1 cellular context compared by ENCODE assay signal in genomic region chr10:49538381-49539319, GRCh38.
A peak's percentile ranks its signal among the peaks of the same experiment; 100 is the strongest.
TF ChIP-seq lines count a peak whose summit lies in the region.

TSS of gene ERCC6 (minus strand) at chr10:49539121.

TF ChIP-seq in HepG2, 621 proteins besides CTCF, POLR2A, EP300 and RAD21 (continued from another document and continues in another):
- TF ChIP-seq ZNF33B (CRISPR knock-in tag; IDR thresholded peaks at IDR 0.05) (peak; percentile 52; the same call in 1 of the 2 replicates), NONO (IDR thresholded peaks at IDR 0.05) (no peak), NONO (CRISPR knock-in tag; conservative IDR thresholded peaks at IDR 0.05) (peak; percentile 52), HMG20B (CRISPR knock-in tag; conservative IDR thresholded peaks at IDR 0.05) (no peak), PCBP2 (optimal IDR thresholded peaks at IDR 0.05; ENCODE audit: low read depth, low read length, poor library complexity, severe bottlenecking) (no peak), BORCS8-MEF2B (CRISPR knock-in tag; IDR thresholded peaks at IDR 0.05) (peak; percentile 88; the same call in 1 of the 2 replicates), THAP11 (CRISPR knock-in tag; IDR thresholded peaks at IDR 0.05) (no peak; the same call in 1 of the 2 replicates), MXI1 (IDR thresholded peaks at IDR 0.05; ENCODE audit: borderline replicate concordance, low read depth, low read length) (peak; percentile 95; the same call in 2 of the 3 replicates), ZNF737 (CRISPR knock-in tag; IDR thresholded peaks at IDR 0.05; ENCODE audit: borderline replicate concordance) (peak; percentile 32; the same call in 1 of the 2 replicates), TEAD3 (CRISPR knock-in tag; optimal IDR thresholded peaks at IDR 0.05; ENCODE audit: borderline replicate concordance) (peak; percentile 7), ZNF7 (CRISPR knock-in tag; IDR thresholded peaks at IDR 0.05) (no peak), ZNF660 (CRISPR knock-in tag; IDR thresholded peaks at IDR 0.05; ENCODE audit: borderline replicate concordance, low read depth) (no peak), KAT7 (CRISPR knock-in tag; IDR thresholded peaks at IDR 0.05; ENCODE audit: borderline replicate concordance) (0 out of 2 replicates have a peak, but pooled peaks have one; percentile 58), ZNF496 (CRISPR knock-in tag; IDR thresholded peaks at IDR 0.05; ENCODE audit: insufficient replicate concordance) (no peak), ZFX (CRISPR knock-in tag; IDR thresholded peaks at IDR 0.05; ENCODE audit: low read depth) (peak; percentile 94), ZNF460 (CRISPR knock-in tag; IDR thresholded peaks at IDR 0.05; ENCODE audit: borderline replicate concordance) (no peak), BRD4 (CRISPR knock-in tag; IDR thresholded peaks at IDR 0.05) (peak; percentile 56; the same call in 1 of the 2 replicates), NFKBIZ (CRISPR knock-in tag; IDR thresholded peaks at IDR 0.05) (no peak), ZNF383 (CRISPR knock-in tag; IDR thresholded peaks at IDR 0.05; ENCODE audit: borderline replicate concordance) (no peak), BRF2 (CRISPR knock-in tag; IDR thresholded peaks at IDR 0.05) (peak; percentile 77; the same call in 1 of the 2 replicates), AKAP8 (CRISPR knock-in tag; IDR thresholded peaks at IDR 0.05) (no peak), KDM3A (CRISPR knock-in tag; IDR thresholded peaks at IDR 0.05; ENCODE audit: low read depth) (no peak; the same call in 1 of the 2 replicates), ZNF160 (CRISPR knock-in tag; IDR thresholded peaks at IDR 0.05) (0 out of 2 replicates have a peak, but pooled peaks have one; percentile 20), HOXA5 (CRISPR knock-in tag; IDR thresholded peaks at IDR 0.05) (peak; percentile 74; the same call in 1 of the 2 replicates), ZNF589 (CRISPR knock-in tag; conservative IDR thresholded peaks at IDR 0.05) (no peak), ZBED4 (CRISPR knock-in tag; IDR thresholded peaks at IDR 0.05; ENCODE audit: borderline replicate concordance) (no peak; the same call in 1 of the 2 replicates), XBP1 (CRISPR knock-in tag; IDR thresholded peaks at IDR 0.05) (peak; percentile 84), TCF12 (IDR thresholded peaks at IDR 0.05) (no peak), TCF12 (CRISPR knock-in tag; IDR thresholded peaks at IDR 0.05) (peak; percentile 69; the same call in 1 of the 2 replicates), ZEB1 (IDR thresholded peaks at IDR 0.05; ENCODE audit: insufficient replicate concordance, low read depth) (peak; percentile 99), NPAS2 (CRISPR knock-in tag; IDR thresholded peaks at IDR 0.05; ENCODE audit: borderline replicate concordance) (no peak), ZNF570 (CRISPR knock-in tag; IDR thresholded peaks at IDR 0.05; ENCODE audit: borderline replicate concordance) (no peak), ZNF564 (CRISPR knock-in tag; IDR thresholded peaks at IDR 0.05) (peak; percentile 76; the same call in 1 of the 2 replicates), TBX2 (CRISPR knock-in tag; IDR thresholded peaks at IDR 0.05; ENCODE audit: borderline replicate concordance) (peak; percentile 84), ATF7-NPFF (CRISPR knock-in tag; IDR thresholded peaks at IDR 0.05; ENCODE audit: low read depth) (peak; percentile 26; the same call in 1 of the 2 replicates), MED1 (CRISPR knock-in tag; IDR thresholded peaks at IDR 0.05) (peak; percentile 59), ZNF432 (CRISPR knock-in tag; IDR thresholded peaks at IDR 0.05; ENCODE audit: borderline replicate concordance) (no peak), GTF2F1 (IDR thresholded peaks at IDR 0.05; ENCODE audit: low read length) (no peak), ZNF607 (CRISPR knock-in tag; IDR thresholded peaks at IDR 0.05; ENCODE audit: borderline replicate concordance) (peak; percentile 82; the same call in 1 of the 2 replicates), HNRNPUL1 (IDR thresholded peaks at IDR 0.05; ENCODE audit: low read depth, low read length) (no peak), RAD51 (IDR thresholded peaks at IDR 0.05; ENCODE audit: borderline replicate concordance) (peak; percentile 75; the same call in 1 of the 2 replicates), FIP1L1 (IDR thresholded peaks at IDR 0.05; ENCODE audit: borderline replicate concordance, insufficient read depth, low read depth, low read length) (no peak), NFYB (CRISPR knock-in tag; IDR thresholded peaks at IDR 0.05) (no peak), ZNF775 (CRISPR knock-in tag; IDR thresholded peaks at IDR 0.05; ENCODE audit: borderline replicate concordance) (0 out of 2 replicates have a peak, but pooled peaks have one; percentile 3), SIN3A (IDR thresholded peaks at IDR 0.05; ENCODE audit: borderline replicate concordance, low read depth, low read length) (peak; percentile 89; the same call in 1 of the 2 replicates), ARNT2 (CRISPR knock-in tag; IDR thresholded peaks at IDR 0.05; ENCODE audit: low read depth) (peak; percentile 50; the same call in 1 of the 2 replicates), MTA3 (CRISPR knock-in tag; IDR thresholded peaks at IDR 0.05) (no peak), ZNF138 (CRISPR knock-in tag; IDR thresholded peaks at IDR 0.05; ENCODE audit: low read depth) (peak; percentile 92; the same call in 1 of the 2 replicates)
- TF ChIP-seq, protein P1, sequence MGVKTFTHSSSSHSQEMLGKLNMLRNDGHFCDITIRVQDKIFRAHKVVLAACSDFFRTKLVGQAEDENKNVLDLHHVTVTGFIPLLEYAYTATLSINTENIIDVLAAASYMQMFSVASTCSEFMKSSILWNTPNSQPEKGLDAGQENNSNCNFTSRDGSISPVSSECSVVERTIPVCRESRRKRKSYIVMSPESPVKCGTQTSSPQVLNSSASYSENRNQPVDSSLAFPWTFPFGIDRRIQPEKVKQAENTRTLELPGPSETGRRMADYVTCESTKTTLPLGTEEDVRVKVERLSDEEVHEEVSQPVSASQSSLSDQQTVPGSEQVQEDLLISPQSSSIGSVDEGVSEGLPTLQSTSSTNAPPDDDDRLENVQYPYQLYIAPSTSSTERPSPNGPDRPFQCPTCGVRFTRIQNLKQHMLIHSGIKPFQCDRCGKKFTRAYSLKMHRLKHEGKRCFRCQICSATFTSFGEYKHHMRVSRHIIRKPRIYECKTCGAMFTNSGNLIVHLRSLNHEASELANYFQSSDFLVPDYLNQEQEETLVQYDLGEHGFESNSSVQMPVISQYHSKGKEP (CRISPR knock-in tag; IDR thresholded peaks at IDR 0.05), result no peak
- TF ChIP-seq, protein P2, sequence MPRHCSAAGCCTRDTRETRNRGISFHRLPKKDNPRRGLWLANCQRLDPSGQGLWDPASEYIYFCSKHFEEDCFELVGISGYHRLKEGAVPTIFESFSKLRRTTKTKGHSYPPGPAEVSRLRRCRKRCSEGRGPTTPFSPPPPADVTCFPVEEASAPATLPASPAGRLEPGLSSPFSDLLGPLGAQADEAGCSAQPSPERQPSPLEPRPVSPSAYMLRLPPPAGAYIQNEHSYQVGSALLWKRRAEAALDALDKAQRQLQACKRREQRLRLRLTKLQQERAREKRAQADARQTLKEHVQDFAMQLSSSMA (CRISPR knock-in tag; IDR thresholded peaks at IDR 0.05), result peak; percentile 59; the same call in 1 of the 2 replicates
- TF ChIP-seq, protein P3, sequence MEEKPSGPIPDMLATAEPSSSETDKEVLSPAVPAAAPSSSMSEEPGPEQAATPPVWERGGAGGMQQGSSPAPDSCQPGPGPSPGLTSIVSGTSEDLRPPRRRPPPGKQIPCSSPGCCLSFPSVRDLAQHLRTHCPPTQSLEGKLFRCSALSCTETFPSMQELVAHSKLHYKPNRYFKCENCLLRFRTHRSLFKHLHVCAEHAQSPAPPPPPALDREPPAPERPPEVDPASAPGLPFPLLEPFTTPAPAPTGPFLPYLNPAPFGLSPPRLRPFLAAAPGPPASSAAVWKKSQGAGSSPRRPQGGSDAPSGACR (CRISPR knock-in tag; IDR thresholded peaks at IDR 0.05), result peak; percentile 76
- TF ChIP-seq, protein P4, sequence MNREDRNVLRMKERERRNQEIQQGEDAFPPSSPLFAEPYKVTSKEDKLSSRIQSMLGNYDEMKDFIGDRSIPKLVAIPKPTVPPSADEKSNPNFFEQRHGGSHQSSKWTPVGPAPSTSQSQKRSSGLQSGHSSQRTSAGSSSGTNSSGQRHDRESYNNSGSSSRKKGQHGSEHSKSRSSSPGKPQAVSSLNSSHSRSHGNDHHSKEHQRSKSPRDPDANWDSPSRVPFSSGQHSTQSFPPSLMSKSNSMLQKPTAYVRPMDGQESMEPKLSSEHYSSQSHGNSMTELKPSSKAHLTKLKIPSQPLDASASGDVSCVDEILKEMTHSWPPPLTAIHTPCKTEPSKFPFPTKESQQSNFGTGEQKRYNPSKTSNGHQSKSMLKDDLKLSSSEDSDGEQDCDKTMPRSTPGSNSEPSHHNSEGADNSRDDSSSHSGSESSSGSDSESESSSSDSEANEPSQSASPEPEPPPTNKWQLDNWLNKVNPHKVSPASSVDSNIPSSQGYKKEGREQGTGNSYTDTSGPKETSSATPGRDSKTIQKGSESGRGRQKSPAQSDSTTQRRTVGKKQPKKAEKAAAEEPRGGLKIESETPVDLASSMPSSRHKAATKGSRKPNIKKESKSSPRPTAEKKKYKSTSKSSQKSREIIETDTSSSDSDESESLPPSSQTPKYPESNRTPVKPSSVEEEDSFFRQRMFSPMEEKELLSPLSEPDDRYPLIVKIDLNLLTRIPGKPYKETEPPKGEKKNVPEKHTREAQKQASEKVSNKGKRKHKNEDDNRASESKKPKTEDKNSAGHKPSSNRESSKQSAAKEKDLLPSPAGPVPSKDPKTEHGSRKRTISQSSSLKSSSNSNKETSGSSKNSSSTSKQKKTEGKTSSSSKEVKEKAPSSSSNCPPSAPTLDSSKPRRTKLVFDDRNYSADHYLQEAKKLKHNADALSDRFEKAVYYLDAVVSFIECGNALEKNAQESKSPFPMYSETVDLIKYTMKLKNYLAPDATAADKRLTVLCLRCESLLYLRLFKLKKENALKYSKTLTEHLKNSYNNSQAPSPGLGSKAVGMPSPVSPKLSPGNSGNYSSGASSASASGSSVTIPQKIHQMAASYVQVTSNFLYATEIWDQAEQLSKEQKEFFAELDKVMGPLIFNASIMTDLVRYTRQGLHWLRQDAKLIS (CRISPR knock-in tag; IDR thresholded peaks at IDR 0.05), result no peak
- TF ChIP-seq, protein P5, sequence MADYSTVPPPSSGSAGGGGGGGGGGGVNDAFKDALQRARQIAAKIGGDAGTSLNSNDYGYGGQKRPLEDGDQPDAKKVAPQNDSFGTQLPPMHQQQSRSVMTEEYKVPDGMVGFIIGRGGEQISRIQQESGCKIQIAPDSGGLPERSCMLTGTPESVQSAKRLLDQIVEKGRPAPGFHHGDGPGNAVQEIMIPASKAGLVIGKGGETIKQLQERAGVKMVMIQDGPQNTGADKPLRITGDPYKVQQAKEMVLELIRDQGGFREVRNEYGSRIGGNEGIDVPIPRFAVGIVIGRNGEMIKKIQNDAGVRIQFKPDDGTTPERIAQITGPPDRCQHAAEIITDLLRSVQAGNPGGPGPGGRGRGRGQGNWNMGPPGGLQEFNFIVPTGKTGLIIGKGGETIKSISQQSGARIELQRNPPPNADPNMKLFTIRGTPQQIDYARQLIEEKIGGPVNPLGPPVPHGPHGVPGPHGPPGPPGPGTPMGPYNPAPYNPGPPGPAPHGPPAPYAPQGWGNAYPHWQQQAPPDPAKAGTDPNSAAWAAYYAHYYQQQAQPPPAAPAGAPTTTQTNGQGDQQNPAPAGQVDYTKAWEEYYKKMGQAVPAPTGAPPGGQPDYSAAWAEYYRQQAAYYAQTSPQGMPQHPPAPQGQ (CRISPR knock-in tag; IDR thresholded peaks at IDR 0.05; ENCODE audit: borderline replicate concordance), result 0 out of 2 replicates have a peak, but pooled peaks have one; percentile 34
- TF ChIP-seq, protein P6, sequence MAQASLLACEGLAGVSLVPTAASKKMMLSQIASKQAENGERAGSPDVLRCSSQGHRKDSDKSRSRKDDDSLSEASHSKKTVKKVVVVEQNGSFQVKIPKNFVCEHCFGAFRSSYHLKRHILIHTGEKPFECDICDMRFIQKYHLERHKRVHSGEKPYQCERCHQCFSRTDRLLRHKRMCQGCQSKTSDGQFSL (CRISPR knock-in tag; IDR thresholded peaks at IDR 0.05), result no peak; the same call in 1 of the 2 replicates
